ENCODE assay signal across 27 cellular contexts in genomic region chr3:12097972-12098371, GRCh38.
DNase-seq lines count a peak whose midpoint lies in the region; ATAC-seq, FAIRE-seq and TF ChIP-seq lines count a peak whose summit lies in the region.
"Had no signal": no experiment of that assay in that cellular context is flagged by ENCODE, and none has a peak within 500 bp of the region (broad histone marks: within the 10 kb centered on the region; RNA-seq: fewer than 3 reads in every experiment).

No MANE protein-coding gene starts in this region.

- no peak overlapping the region for H3K4me3 Mint-ChIP-seq in activated T-cell treated with anti-CD3 and anti-CD28 coated beads, Interleukin-2, amount 50 U/mL, for 72 hours
- no peak overlapping the region for H3K4me3 Mint-ChIP-seq in activated T-cell treated with anti-CD3 and anti-CD28 coated beads, Interleukin-2, amount 50 U/mL, for 4 hours
- no peak overlapping the region for H3K4me3 Mint-ChIP-seq in activated T-helper 17 cell treated with anti-CD3 and anti-CD28 coated beads, Interleukin-2, amount 50 U/mL, for 72 hours
- no peak overlapping the region for H3K4me3 Mint-ChIP-seq in activated CD4-positive, alpha-beta memory T cell treated with anti-CD3 and anti-CD28 coated beads, Interleukin-2, amount 10 ng/mL, durations not matched to agents 7 days and 5 days
- H3K4me3 Mint-ChIP-seq: CD4-positive, alpha-beta memory T cell; T-helper 1 cell treated with Interleukin-12 subunit alpha and Interleukin-12 subunit beta and Interleukin-4 antibody, amounts not matched to agents 30 μg/mL and 1 μg/mL, for 36 hours had no signal

- POLR2A ChIA-PET in activated CD4-positive, alpha-beta memory T cell treated with anti-CD3 and anti-CD28 coated beads, Interleukin-2, amount 10 ng/mL, durations not matched to agents 7 days and 5 days (lab: Charles Lee): no interaction called here

- peak; percentile 39 to 60 for ATAC-seq in activated T-cell treated with anti-CD3 and anti-CD28 coated beads, Interleukin-2, amount 50 U/mL, for 72 hours (replicated peaks in 1 of 2)
- ATAC-seq in activated T-cell treated with anti-CD3 and anti-CD28 coated beads, Interleukin-2, amount 50 U/mL, for 4 hours: no peak
- ATAC-seq in activated T-helper 17 cell treated with anti-CD3 and anti-CD28 coated beads, Interleukin-2, amount 50 U/mL, for 72 hours (replicated peaks): peak; percentile 62
- ATAC-seq: HCT116 had no signal

- no peak for FAIRE-seq in RCC 7860 (lab: Jason Lieb, UNC)
- FAIRE-seq: GM12891 had no signal

- CTCF ChIA-PET in activated CD4-positive, alpha-beta memory T cell treated with anti-CD3 and anti-CD28 coated beads, Interleukin-2, amount 10 ng/mL, durations not matched to agents 7 days and 5 days (lab: Charles Lee): no interaction called here

- H3K4me1 Mint-ChIP-seq in activated T-cell treated with anti-CD3 and anti-CD28 coated beads, Interleukin-2, amount 50 U/mL, for 72 hours (ENCODE audit: low read depth): no peaks in the 10 kb centered on the region
- H3K4me1 Mint-ChIP-seq in activated T-cell treated with anti-CD3 and anti-CD28 coated beads, Interleukin-2, amount 50 U/mL, for 4 hours (ENCODE audit: low read depth): no peaks in the 10 kb centered on the region
- H3K4me1 Mint-ChIP-seq in activated T-helper 17 cell treated with anti-CD3 and anti-CD28 coated beads, Interleukin-2, amount 50 U/mL, for 72 hours: no peaks in the 10 kb centered on the region
- H3K4me1 Mint-ChIP-seq in activated CD4-positive, alpha-beta memory T cell treated with anti-CD3 and anti-CD28 coated beads, Interleukin-2, amount 10 ng/mL, durations not matched to agents 7 days and 5 days: no peaks in the 10 kb centered on the region
- H3K4me1 Mint-ChIP-seq: CD4-positive, alpha-beta memory T cell had no signal

- H3K27me3 Mint-ChIP-seq in activated T-cell treated with anti-CD3 and anti-CD28 coated beads, Interleukin-2, amount 50 U/mL, for 72 hours (ENCODE audit: low read depth): peaks cover 26% of the 10 kb centered on the region
- peaks cover 2% of the 10 kb centered on the region for H3K27me3 Mint-ChIP-seq in activated T-cell treated with anti-CD3 and anti-CD28 coated beads, Interleukin-2, amount 50 U/mL, for 4 hours (ENCODE audit: low read depth)
- peaks cover 13% of the 10 kb centered on the region for H3K27me3 Mint-ChIP-seq in activated T-helper 17 cell treated with anti-CD3 and anti-CD28 coated beads, Interleukin-2, amount 50 U/mL, for 72 hours
- peaks cover 17% of the 10 kb centered on the region for H3K27me3 Mint-ChIP-seq in activated CD4-positive, alpha-beta memory T cell treated with anti-CD3 and anti-CD28 coated beads, Interleukin-2, amount 10 ng/mL, durations not matched to agents 7 days and 5 days

- TF ChIP-seq CTCF in fibroblast of pulmonary artery (IDR thresholded peaks at IDR 0.05; ENCODE audit: low read length, missing control alignments): no peak

- peaks cover 9 to 10% of the 10 kb centered on the region in 2 donors for H3K36me3 Mint-ChIP-seq in activated T-cell treated with anti-CD3 and anti-CD28 coated beads, Interleukin-2, amount 50 U/mL, for 72 hours (ENCODE audit: insufficient read depth in 2 of 2)
- H3K36me3 Mint-ChIP-seq in activated T-cell treated with anti-CD3 and anti-CD28 coated beads, Interleukin-2, amount 50 U/mL, for 4 hours (ENCODE audit: insufficient read depth): no peaks in the 10 kb centered on the region
- H3K36me3 Mint-ChIP-seq in activated T-helper 17 cell treated with anti-CD3 and anti-CD28 coated beads, Interleukin-2, amount 50 U/mL, for 72 hours (ENCODE audit: low read depth): no peaks in the 10 kb centered on the region
- H3K36me3 Mint-ChIP-seq in activated CD4-positive, alpha-beta memory T cell treated with anti-CD3 and anti-CD28 coated beads, Interleukin-2, amount 10 ng/mL, durations not matched to agents 7 days and 5 days (ENCODE audit: low read depth): no peaks in the 10 kb centered on the region

- no peak overlapping the region for H3K27ac Mint-ChIP-seq in activated T-cell treated with anti-CD3 and anti-CD28 coated beads, Interleukin-2, amount 50 U/mL, for 72 hours
- no peak overlapping the region for H3K27ac Mint-ChIP-seq in activated T-helper 17 cell treated with anti-CD3 and anti-CD28 coated beads, Interleukin-2, amount 50 U/mL, for 72 hours
- no peak overlapping the region for H3K27ac Mint-ChIP-seq in activated CD4-positive, alpha-beta memory T cell treated with anti-CD3 and anti-CD28 coated beads, Interleukin-2, amount 10 ng/mL, durations not matched to agents 7 days and 5 days
- H3K27ac Mint-ChIP-seq: CD4-positive, alpha-beta memory T cell; T-helper 1 cell treated with Interleukin-12 subunit alpha and Interleukin-12 subunit beta and Interleukin-4 antibody, amounts not matched to agents 30 μg/mL and 1 μg/mL, for 36 hours had no signal

- H3K4me3 ChIP-seq in fibroblast of pulmonary artery (replicated peaks; ENCODE audit: low read depth, low read length): no peak overlapping the region
- H3K4me3 ChIP-seq: PC-9 had no signal

- peaks cover 11 to 14% of the 10 kb centered on the region in 2 donors for H3K9me3 Mint-ChIP-seq in activated T-cell treated with anti-CD3 and anti-CD28 coated beads, Interleukin-2, amount 50 U/mL, for 72 hours
- H3K9me3 Mint-ChIP-seq in activated T-cell treated with anti-CD3 and anti-CD28 coated beads, Interleukin-2, amount 50 U/mL, for 4 hours: peaks cover 21% of the 10 kb centered on the region
- H3K9me3 Mint-ChIP-seq in activated T-helper 17 cell treated with anti-CD3 and anti-CD28 coated beads, Interleukin-2, amount 50 U/mL, for 72 hours: peaks cover 19% of the 10 kb centered on the region
- peaks cover 9% of the 10 kb centered on the region for H3K9me3 Mint-ChIP-seq in activated CD4-positive, alpha-beta memory T cell treated with anti-CD3 and anti-CD28 coated beads, Interleukin-2, amount 10 ng/mL, durations not matched to agents 7 days and 5 days

- DNase-seq in activated T-cell treated with anti-CD3 and anti-CD28 coated beads, Interleukin-2, amount 50 U/mL, for 72 hours: no peak
- DNase-seq in activated T-cell treated with anti-CD3 and anti-CD28 coated beads, Interleukin-2, amount 50 U/mL, for 4 hours: no peak
- DNase-seq in M059J (ENCODE audit: low read depth) (peak; percentile 32), fibroblast of pulmonary artery (ENCODE audit: low read depth) (peak; percentile 1), inferior parietal cortex (ENCODE audit: extremely low spot score) (no peak), RCC 7860 (ENCODE audit: low spot score) (no peak)
- DNase-seq in activated CD4-positive, alpha-beta memory T cell treated with anti-CD3 and anti-CD28 coated beads, Interleukin-2, amount 10 ng/mL, durations not matched to agents 7 days and 5 days: no peak
- DNase-seq: C1 segment of cervical spinal cord; CD4-positive, alpha-beta memory T cell; COR-L47; DMS53; GDM1; KBM-7; MM.1S; NCI-H1105; NCI-H1436 treated with DMSO at 0.1 percent for 48 hours; NCI-H1930; NCI-H2107; NCI-H446; NCI-H524 treated with DMSO at 0.1 percent for 48 hours; PC-9; SHP77 treated with DMSO at 0.1 percent for 48 hours; SW 1271 had no signal

Comparison
In these comparisons a context has a peak if more than half of its experiments do, and no peak if none do; other contexts are left out.
1. ATAC-seq: peak in activated T-cell treated with anti-CD3 and anti-CD28 coated beads, Interleukin-2, amount 50 U/mL, for 72 hours (2 of 2) and activated T-helper 17 cell treated with anti-CD3 and anti-CD28 coated beads, Interleukin-2, amount 50 U/mL, for 72 hours (single experiment); none in activated T-cell treated with anti-CD3 and anti-CD28 coated beads, Interleukin-2, amount 50 U/mL, for 4 hours (0 of 2).
2. DNase-seq: peak in M059J (single experiment) and fibroblast of pulmonary artery (single experiment); none in activated T-cell treated with anti-CD3 and anti-CD28 coated beads, Interleukin-2, amount 50 U/mL, for 72 hours (0 of 2), activated T-cell treated with anti-CD3 and anti-CD28 coated beads, Interleukin-2, amount 50 U/mL, for 4 hours (single experiment), inferior parietal cortex (single experiment), RCC 7860 (single experiment) and activated CD4-positive, alpha-beta memory T cell treated with anti-CD3 and anti-CD28 coated beads, Interleukin-2, amount 10 ng/mL, durations not matched to agents 7 days and 5 days (single experiment).